22 cellular contexts compared by ENCODE assay signal in the genomic region with DNA sequence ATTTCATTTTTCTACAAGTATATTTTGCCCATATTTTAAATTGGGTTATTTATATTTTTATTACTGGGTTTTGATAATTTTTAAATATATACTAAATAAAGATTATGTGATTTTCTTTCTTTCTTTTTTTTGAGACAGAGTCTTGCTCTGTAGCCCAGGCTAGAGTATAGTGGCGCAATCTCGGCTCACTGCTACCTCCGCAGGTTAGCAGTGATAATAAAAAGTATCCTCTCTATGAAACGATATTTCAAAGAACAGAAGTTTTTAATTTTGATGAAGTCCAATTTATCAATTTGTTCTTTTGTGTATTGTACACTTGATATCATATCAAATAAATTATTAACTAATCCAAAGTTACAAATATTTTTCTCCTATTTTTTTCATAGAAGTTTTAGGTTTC.
"Had no signal": no experiment of that assay in that cellular context is flagged by ENCODE, and none has a peak within 500 bp of the region (broad histone marks: within the 10 kb centered on the region; RNA-seq: fewer than 3 reads in every experiment).

No MANE protein-coding gene starts in this region.

- H3K27me3 ChIP-seq: colonic mucosa, esophagus muscularis mucosa, foreskin keratinocyte, gastroesophageal sphincter, heart left ventricle, hepatocyte, left lung had no signal

- H3K27me3 Mint-ChIP-seq: dendritic cell treated with granulocyte-macrophage colony-stimulating factor and Interleukin-4, amounts not matched to agents 40 ng/mL and 50 ng/mL, for 4 days had no signal

- H3K4me1 ChIP-seq: colonic mucosa, foreskin keratinocyte, heart left ventricle, left lung, lower lobe of right lung had no signal

- H3K4me3 ChIP-seq: colonic mucosa, esophagus muscularis mucosa, gastroesophageal sphincter, heart left ventricle, hepatocyte, left lung, lower lobe of right lung had no signal

- H3K9me3 ChIP-seq: colonic mucosa, esophagus muscularis mucosa, gastroesophageal sphincter, heart left ventricle, left lung, lower lobe of right lung had no signal

- H3K36me3 Mint-ChIP-seq: immature natural killer cell, mesothelial cell of epicardium had no signal

- FAIRE-seq: endothelial cell of umbilical vein, kidney had no signal

- H3K4me3 Mint-ChIP-seq: dendritic cell treated with granulocyte-macrophage colony-stimulating factor and Interleukin-4, amounts not matched to agents 40 ng/mL and 50 ng/mL, for 4 days; effector memory CD8-positive, alpha-beta T cell; immature natural killer cell; mesothelial cell of epicardium had no signal

- H3K4me1 Mint-ChIP-seq: immature natural killer cell had no signal

- H3K27ac ChIP-seq: colonic mucosa, esophagus muscularis mucosa, foreskin keratinocyte, gastroesophageal sphincter, heart left ventricle, hepatocyte, left lung, lower lobe of right lung had no signal

- H3K9me3 Mint-ChIP-seq: dendritic cell treated with granulocyte-macrophage colony-stimulating factor and Interleukin-4, amounts not matched to agents 40 ng/mL and 50 ng/mL, for 4 days; effector memory CD8-positive, alpha-beta T cell had no signal

- H3K27ac Mint-ChIP-seq: dendritic cell treated with granulocyte-macrophage colony-stimulating factor and Interleukin-4, amounts not matched to agents 40 ng/mL and 50 ng/mL, for 4 days; effector memory CD8-positive, alpha-beta T cell; immature natural killer cell; mesothelial cell of epicardium had no signal

- DNase-seq: colonic mucosa; cortex of kidney; effector CD8-positive, alpha-beta T cell; effector memory CD8-positive, alpha-beta T cell; foreskin keratinocyte; heart left ventricle; hypothalamus; immature natural killer cell; islet precursor cell; kidney; kidney glomerular epithelial cell; left cardiac atrium; left lung; left ventricle myocardium superior; lower lobe of right lung; mesenchymal stem cell had no signal

- H3K4me2 ChIP-seq: hepatocyte had no signal

- H2AFZ ChIP-seq: hepatocyte had no signal

- H3K79me2 ChIP-seq: hepatocyte had no signal

- H3K36me3 ChIP-seq: colonic mucosa, esophagus muscularis mucosa, gastroesophageal sphincter, heart left ventricle, left lung, lower lobe of right lung had no signal
